Comparison of ENCODE assay signal across 30 cellular contexts in the genomic region with DNA sequence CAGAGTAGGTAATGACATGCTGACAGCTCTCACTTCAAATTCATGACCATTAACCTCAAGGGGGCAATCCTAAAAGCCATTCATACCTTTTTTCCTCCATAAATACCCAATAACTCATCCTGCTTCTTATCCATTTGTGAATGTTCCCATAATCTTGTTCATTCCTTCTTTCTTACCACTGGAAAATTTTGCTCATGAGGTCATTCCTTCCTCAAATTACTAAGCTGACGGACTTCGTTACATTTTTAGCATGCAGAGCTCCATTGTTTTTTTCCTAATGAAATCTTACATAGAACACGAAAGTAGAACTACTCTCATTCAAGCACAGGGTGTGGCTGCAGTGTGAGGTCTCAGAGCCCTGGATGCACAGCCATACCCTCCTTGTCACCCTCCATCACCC.
"Had no signal": no experiment of that assay in that cellular context is flagged by ENCODE, and none has a peak within 500 bp of the region (broad histone marks: within the 10 kb centered on the region; RNA-seq: fewer than 3 reads in every experiment).

No MANE protein-coding gene starts in this region.

- H3K9ac ChIP-seq: KMS-11 had no signal

- ATAC-seq: activated CD8-positive, alpha-beta memory T cell treated with anti-CD3 and anti-CD28 coated beads, Interleukin-2, amount 10 ng/mL, durations not matched to agents 7 days and 5 days; Panc1 had no signal

- H3K27ac ChIP-seq: ascending aorta, KMS-11, SJCRH30, SK-N-MC, WERI-Rb-1 had no signal

- H3K27me3 ChIP-seq: ascending aorta, SJCRH30 had no signal

- H3K36me3 ChIP-seq: ascending aorta, SJCRH30, WERI-Rb-1 had no signal

- H3K4me2 ChIP-seq: KMS-11 had no signal

- DNase-seq: activated CD4-positive, alpha-beta memory T cell treated with anti-CD3 and anti-CD28 coated beads, Interleukin-2, amount 10 ng/mL, durations not matched to agents 7 days and 5 days; activated CD4-positive, alpha-beta T cell treated with anti-CD3 and anti-CD28 coated beads for 1 hour; activated CD4-positive, alpha-beta T cell treated with anti-CD3 and anti-CD28 coated beads for 48 hours; activated CD4-positive, CD25-positive, alpha-beta regulatory T cell; activated CD8-positive, alpha-beta memory T cell treated with anti-CD3 and anti-CD28 coated beads for 24 hours; activated CD8-positive, alpha-beta memory T cell treated with anti-CD3 and anti-CD28 coated beads, Interleukin-2, amount 10 ng/mL, durations not matched to agents 7 days and 5 days; activated CD8-positive, alpha-beta memory T cell treated with anti-CD3 and anti-CD28 coated beads, Interleukin-2, amount 50 U/mL, for 48 hours; activated effector memory CD4-positive, alpha-beta T cell treated with Interleukin-2 at 50 U/mL for 16 hours; activated naive CD4-positive, alpha-beta T cell treated with anti-CD3 and anti-CD28 coated beads, Interleukin-2, amount 50 U/mL, for 16 hours; activated naive CD8-positive, alpha-beta T cell treated with anti-CD3 and anti-CD28 coated beads for 36 hours; activated T-cell treated with anti-CD3 and anti-CD28 coated beads, Interleukin-2, amount 50 U/mL, for 48 hours; amygdala; central memory CD4-positive, alpha-beta T cell; NCI-H1092 treated with DMSO at 0.1 percent for 48 hours; NCI-H1417; NCI-H146; NCI-H1930; NCI-H2081 treated with DMSO at 0.1 percent for 48 hours; NCI-H226; NCI-H446 treated with DMSO at 0.1 percent for 48 hours; NCI-H524; NCI-H69; SHP77; T1000; WERI-Rb-1 had no signal

- H3K4me3 ChIP-seq: ascending aorta, SJCRH30, SK-N-MC had no signal

- H3K4me1 ChIP-seq: ascending aorta, SJCRH30 had no signal

- H3K9me3 ChIP-seq: ascending aorta, SJCRH30 had no signal
